ENCODE assay signal across 1 cellular context in genomic region chr14:63677891-63678379, GRCh38.
TF ChIP-seq lines count a peak whose summit lies in the region.

No MANE protein-coding gene starts in this region.

TF ChIP-seq in HEK293, 187 proteins besides CTCF, POLR2A, EP300 and RAD21 (continued from another document):
- no peak for TF ChIP-seq ZNF518A (tag by site-specific recombination; conservative IDR thresholded peaks at IDR 0.05; ENCODE audit: low read depth)
- no peak for TF ChIP-seq ZNF324 (tag by site-specific recombination; IDR thresholded peaks at IDR 0.05)
- TF ChIP-seq ZNF248 (tag by site-specific recombination; IDR thresholded peaks at IDR 0.05): no peak
- TF ChIP-seq GLIS1 (tag by site-specific recombination; IDR thresholded peaks at IDR 0.05): peak; percentile 98
- no peak for TF ChIP-seq ZNF777 (tag by site-specific recombination; IDR thresholded peaks at IDR 0.05; ENCODE audit: borderline replicate concordance)
- TF ChIP-seq GFI1B (tag by site-specific recombination; IDR thresholded peaks at IDR 0.05): peak; percentile 62; the same call in 1 of the 2 replicates
